In genomic region chr16:3661922-3662321, GRCh38 we compare ENCODE assay signal across 23 cellular contexts.
"Had no signal": no experiment of that assay in that cellular context is flagged by ENCODE, and none has a peak within 500 bp of the region (broad histone marks: within the 10 kb centered on the region; RNA-seq: fewer than 3 reads in every experiment).

No MANE protein-coding gene starts in this region.

- ATAC-seq: activated CD8-positive, alpha-beta T cell treated with anti-CD3 and anti-CD28 coated beads, Interleukin-2, amount 10 ng/mL, durations not matched to agents 7 days and 5 days; body of pancreas; Panc1; WTC11 had no signal

- DNase-seq: activated CD4-positive, alpha-beta T cell treated with anti-CD3 and anti-CD28 coated beads for 48 hours; activated CD4-positive, alpha-beta T cell treated with anti-CD3 and anti-CD28 coated beads, Interleukin-2, amount 50 U/mL, for 4 hours; activated CD4-positive, CD25-positive, alpha-beta regulatory T cell treated with anti-CD3 and anti-CD28 coated beads, Interleukin-2, amount 50 U/mL, for 72 hours; activated CD8-positive, alpha-beta T cell treated with anti-CD3 and anti-CD28 coated beads, Interleukin-2, amount 10 ng/mL, durations not matched to agents 7 days and 5 days; activated effector memory CD4-positive, alpha-beta T cell treated with Interleukin-2 at 50 U/mL for 16 hours; activated naive CD4-positive, alpha-beta T cell; activated T-cell treated with anti-CD3 and anti-CD28 coated beads, Interleukin-2, amount 50 U/mL, for 24 hours; body of pancreas; Karpas-422; MM.1S; NCI-H1105 treated with DMSO at 0.1 percent for 48 hours; NCI-H1436 treated with DMSO at 0.1 percent for 48 hours; NCI-H187; NCI-H2081; NCI-H510A treated with DMSO at 0.1 percent for 48 hours; NCI-H69; NK-92 treated with Interleukin-12 subunit alpha and Interleukin-12 subunit beta, amount 100 ng/mL, for 24 hours; OCI-M1; RPMI8226; SHP77 treated with DMSO at 0.1 percent for 48 hours had no signal

- H3K27ac ChIP-seq: ascending aorta, body of pancreas had no signal

- H3K4me1 ChIP-seq: ascending aorta had no signal

- H3K9me3 ChIP-seq: ascending aorta, body of pancreas had no signal

- H3K4me3 ChIP-seq: ascending aorta, body of pancreas had no signal

- H3K27me3 ChIP-seq: ascending aorta, body of pancreas had no signal
